In the genomic region with DNA sequence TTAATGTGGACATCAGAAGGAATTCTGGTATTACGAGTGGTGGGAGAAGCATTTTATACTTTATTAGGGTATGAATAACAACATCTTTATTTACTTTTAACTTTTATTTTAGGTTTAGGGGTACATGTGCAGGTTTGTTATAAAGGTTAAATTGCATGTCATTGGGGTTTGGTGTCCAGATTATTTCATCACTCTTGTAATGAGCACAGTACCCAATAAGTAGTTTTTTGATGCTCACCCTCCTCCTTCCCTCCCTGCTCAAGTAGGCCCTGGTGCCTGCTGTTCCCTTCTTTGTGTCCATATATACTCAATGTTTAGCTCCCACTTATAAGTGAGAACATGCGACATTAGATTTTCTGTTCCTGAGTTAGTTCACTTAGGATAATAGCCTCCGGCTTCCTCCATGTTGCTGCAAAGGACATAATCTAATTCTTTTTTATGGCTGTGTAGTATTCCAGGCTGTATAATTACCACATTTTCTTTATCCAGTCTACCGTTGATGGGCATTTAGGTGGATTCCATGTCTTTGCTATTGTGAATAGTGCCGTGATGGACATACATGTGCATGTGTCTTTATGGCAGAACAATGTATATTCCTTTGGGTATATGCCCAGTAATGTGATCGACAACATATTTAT, we compare ENCODE assay signal across 27 cellular contexts.
DNase-seq lines count a peak whose midpoint lies in the region; ATAC-seq lines count a peak whose summit lies in the region.
"Had no signal": no experiment of that assay in that cellular context is flagged by ENCODE, and none has a peak within 500 bp of the region (broad histone marks: within the 10 kb centered on the region; RNA-seq: fewer than 3 reads in every experiment).

No MANE protein-coding gene starts in this region.

- peaks cover 10% of the 10 kb centered on the region for H3K9me3 Mint-ChIP-seq in activated CD4-positive, alpha-beta T cell treated with anti-CD3 and anti-CD28 coated beads, Interleukin-2, amount 10 ng/mL, durations not matched to agents 7 days and 5 days
- H3K9me3 Mint-ChIP-seq in T-cell: peaks cover 3 to 9% (median 8%) of the 10 kb centered on the region in 3 donors
- peaks cover 6% of the 10 kb centered on the region for H3K9me3 Mint-ChIP-seq in central memory CD8-positive, alpha-beta T cell

- H4K20me1 ChIP-seq in BLaER1: no peaks in the 10 kb centered on the region

- peaks cover 19% of the 10 kb centered on the region for H3K4me1 ChIP-seq in BLaER1
- H3K4me1 ChIP-seq: HAP-1 had no signal

- H3K27ac ChIP-seq in BLaER1: no peak overlapping the region
- H3K27ac ChIP-seq: hepatocyte, VCaP had no signal

- no peaks in the 10 kb centered on the region for H3K36me3 ChIP-seq in BLaER1
- H3K36me3 ChIP-seq: esophagus squamous epithelium, HAP-1, tibial nerve had no signal

- ATAC-seq in T-cell (replicated peaks in 1 of 4) (no peak), HG03175 (IDR thresholded peaks at IDR 0.05; ENCODE audit: unreplicated experiment) (no peak), GM18867 (IDR thresholded peaks at IDR 0.05; ENCODE audit: unreplicated experiment) (no peak)
- ATAC-seq in central memory CD8-positive, alpha-beta T cell (replicated peaks; ENCODE audit: extremely low read depth, poor library complexity, severe bottlenecking): no peak
- ATAC-seq: PC-3, SK-N-SH treated with all-trans-retinoic acid at 6 μM for 48 hours had no signal

- peaks cover 22% of the 10 kb centered on the region for H3K4me1 Mint-ChIP-seq in activated CD4-positive, alpha-beta T cell treated with anti-CD3 and anti-CD28 coated beads, Interleukin-2, amount 10 ng/mL, durations not matched to agents 7 days and 5 days
- peaks cover 30 to 42% (median 32%) of the 10 kb centered on the region in 3 donors for H3K4me1 Mint-ChIP-seq in T-cell
- peaks cover 18% of the 10 kb centered on the region for H3K4me1 Mint-ChIP-seq in central memory CD8-positive, alpha-beta T cell

- H3K4me3 ChIP-seq in BLaER1: no peak overlapping the region
- H3K4me3 ChIP-seq: HAP-1, hepatocyte had no signal

- CTCF ChIA-PET in activated CD4-positive, alpha-beta T cell treated with anti-CD3 and anti-CD28 coated beads, Interleukin-2, amount 10 ng/mL, durations not matched to agents 7 days and 5 days (lab: Charles Lee): interaction anchor here (0.7 kb wide), 1 partner anchor 1027 kb away, joined by 3 read pairs; no protein-coding TSS in a partner anchor
- CTCF ChIA-PET in T-cell (lab: Charles Lee): interaction anchor here (0.6 to 0.7 kb wide), 2 partner anchors 41 to 179 kb away, joined by 5 to 6 read pairs; no protein-coding TSS in a partner anchor

- H3K4me3 Mint-ChIP-seq in activated CD4-positive, alpha-beta T cell treated with anti-CD3 and anti-CD28 coated beads, Interleukin-2, amount 10 ng/mL, durations not matched to agents 7 days and 5 days: peak overlapping the region; percentile 11
- H3K4me3 Mint-ChIP-seq in T-cell: peak overlapping the region; percentile 39 to 81 (median 64)
- peak overlapping the region; percentile 68 for H3K4me3 Mint-ChIP-seq in central memory CD8-positive, alpha-beta T cell

- no peak for DNase-seq in activated CD4-positive, alpha-beta T cell treated with anti-CD3 and anti-CD28 coated beads, Interleukin-2, amount 10 ng/mL, durations not matched to agents 7 days and 5 days
- DNase-seq in activated CD4-positive, alpha-beta T cell treated with anti-CD3 and anti-CD28 coated beads, Interleukin-2, amount 50 U/mL, for 4 hours: no peak
- DNase-seq in T-cell (no peak), NCI-H510A treated with DMSO at 0.1 percent for 48 hours (lab: John Stamatoyannopoulos, UW) (no peak)
- DNase-seq in central memory CD8-positive, alpha-beta T cell (ENCODE audit: low spot score in 2 of 2): no peak
- DNase-seq: activated naive CD8-positive, alpha-beta T cell treated with anti-CD3 and anti-CD28 coated beads, Interleukin-2, amount 10 ng/mL, durations not matched to agents 7 days and 5 days; caudate nucleus; dermis blood vessel endothelial cell; DMS153; esophagus squamous epithelium; foreskin melanocyte; IMR-90; left colon; mammary epithelial cell; NCI-H1105; NCI-H1930; NCI-H524 treated with DMSO at 0.1 percent for 48 hours; PC-3; T-helper 9 cell had no signal

- no peak overlapping the region for H3K27ac Mint-ChIP-seq in activated CD4-positive, alpha-beta T cell treated with anti-CD3 and anti-CD28 coated beads, Interleukin-2, amount 10 ng/mL, durations not matched to agents 7 days and 5 days
- H3K27ac Mint-ChIP-seq in T-cell: peak overlapping the region in 1 of 2 donors; percentile 68
- peak overlapping the region; percentile 98 for H3K27ac Mint-ChIP-seq in central memory CD8-positive, alpha-beta T cell (ENCODE audit: low read depth)

- H3K27me3 Mint-ChIP-seq in activated CD4-positive, alpha-beta T cell treated with anti-CD3 and anti-CD28 coated beads, Interleukin-2, amount 10 ng/mL, durations not matched to agents 7 days and 5 days: peaks cover 13% of the 10 kb centered on the region
- H3K27me3 Mint-ChIP-seq in T-cell: no peaks in the 10 kb centered on the region
- H3K27me3 Mint-ChIP-seq in central memory CD8-positive, alpha-beta T cell: no peaks in the 10 kb centered on the region

- POLR2A ChIA-PET in activated CD4-positive, alpha-beta T cell treated with anti-CD3 and anti-CD28 coated beads, Interleukin-2, amount 10 ng/mL, durations not matched to agents 7 days and 5 days (lab: Charles Lee): no interaction called here
- POLR2A ChIA-PET in T-cell (lab: Charles Lee): interaction anchor here in 1 of 2 donors (0.5 kb wide), 1 partner anchor 355 kb away, joined by 3 read pairs; no protein-coding TSS in a partner anchor

- H3K36me3 Mint-ChIP-seq in activated CD4-positive, alpha-beta T cell treated with anti-CD3 and anti-CD28 coated beads, Interleukin-2, amount 10 ng/mL, durations not matched to agents 7 days and 5 days (ENCODE audit: low read depth): peaks cover 4% of the 10 kb centered on the region
- H3K36me3 Mint-ChIP-seq in T-cell: peaks cover 7% of the 10 kb centered on the region
- H3K36me3 Mint-ChIP-seq in central memory CD8-positive, alpha-beta T cell (ENCODE audit: insufficient read depth): peaks cover 6% of the 10 kb centered on the region

- H3K4me2 ChIP-seq in BLaER1: peak overlapping the region; percentile 77; the same call in 1 of the 2 replicates
- H3K4me2 ChIP-seq: hepatocyte had no signal

- no peaks in the 10 kb centered on the region for H3K27me3 ChIP-seq in BLaER1
- H3K27me3 ChIP-seq: hepatocyte, tibial nerve had no signal

- H3K9me3 ChIP-seq in BLaER1: peaks cover 12% of the 10 kb centered on the region
- H3K9me3 ChIP-seq: esophagus squamous epithelium, HAP-1 had no signal

- H3K9ac ChIP-seq in BLaER1: no peak overlapping the region

Comparison
In these comparisons a context has a peak if more than half of its experiments do, and no peak if none do; other contexts are left out.
1. H3K4me3 Mint-ChIP-seq: peak in every context shown above with its lines; median percentile 68 in central memory CD8-positive, alpha-beta T cell; 64 in T-cell; 11 in activated CD4-positive, alpha-beta T cell treated with anti-CD3 and anti-CD28 coated beads, Interleukin-2, amount 10 ng/mL, durations not matched to agents 7 days and 5 days.